In genomic region chrX:40012039-40012799, GRCh38 we compare ENCODE assay signal across 9 cellular contexts.
DNase-seq lines count a peak whose midpoint lies in the region; ATAC-seq and TF ChIP-seq lines count a peak whose summit lies in the region.
"Had no signal": no experiment of that assay in that cellular context is flagged by ENCODE, and none has a peak within 500 bp of the region (broad histone marks: within the 10 kb centered on the region; RNA-seq: fewer than 3 reads in every experiment).

No MANE protein-coding gene starts in this region.

- intact Hi-C loops in dendritic cell treated with granulocyte-macrophage colony-stimulating factor and Interleukin-4, amounts not matched to agents 40 ng/mL and 50 ng/mL, for 4 days (cut with micrococcal nuclease) = loop anchor here (10.0 kb wide), 1 partner anchor 83 kb away; the partner anchor contains the start of gene BCOR

- no peak for TF ChIP-seq POLR2A in Peyer's patch (IDR thresholded peaks at IDR 0.05)

- H3K4me1 ChIP-seq in Peyer's patch (peaks cover 0 to 5% (median 2%) of the 10 kb centered on the region in 4 donors), muscle layer of colon (ENCODE audit: insufficient read depth, low read length) (no peaks in the 10 kb centered on the region)

- no peak overlapping the region for H3K9ac ChIP-seq in muscle layer of colon (ENCODE audit: low read length)

- H3K4me3 ChIP-seq in Peyer's patch = peak overlapping the region; percentile 52 to 68 (median 57)
- H3K4me3 ChIP-seq in muscle layer of colon (ENCODE audit: low read depth in 1 of 2, low read length in 2 of 2) = no peak overlapping the region

- H3K4me3 Mint-ChIP-seq in dendritic cell treated with granulocyte-macrophage colony-stimulating factor and Interleukin-4, amounts not matched to agents 40 ng/mL and 50 ng/mL, for 4 days = peak overlapping the region; percentile 86

- H3K4me1 Mint-ChIP-seq in dendritic cell treated with granulocyte-macrophage colony-stimulating factor and Interleukin-4, amounts not matched to agents 40 ng/mL and 50 ng/mL, for 4 days (ENCODE audit: low read depth) = peaks cover 43% of the 10 kb centered on the region

- H3K9me3 Mint-ChIP-seq in dendritic cell treated with granulocyte-macrophage colony-stimulating factor and Interleukin-4, amounts not matched to agents 40 ng/mL and 50 ng/mL, for 4 days = no peaks in the 10 kb centered on the region

- no peak for ATAC-seq in GM19467 (IDR thresholded peaks at IDR 0.05; ENCODE audit: unreplicated experiment)

- peaks cover 62% of the 10 kb centered on the region for H3K27me3 Mint-ChIP-seq in dendritic cell treated with granulocyte-macrophage colony-stimulating factor and Interleukin-4, amounts not matched to agents 40 ng/mL and 50 ng/mL, for 4 days

- no peaks in the 10 kb centered on the region for H3K27me3 ChIP-seq in Peyer's patch
- H3K27me3 ChIP-seq in muscle layer of colon (ENCODE audit: control insufficient read depth in 1 of 2, insufficient read depth in 2 of 2, low read length in 2 of 2) = peaks cover 7 to 62% of the 10 kb centered on the region in 2 donors

- H3K9me3 ChIP-seq in Peyer's patch (no peaks in the 10 kb centered on the region), muscle layer of colon (ENCODE audit: low read length) (peaks cover 15% of the 10 kb centered on the region)

- H3K36me3 Mint-ChIP-seq in dendritic cell treated with granulocyte-macrophage colony-stimulating factor and Interleukin-4, amounts not matched to agents 40 ng/mL and 50 ng/mL, for 4 days (ENCODE audit: low read depth) = no peaks in the 10 kb centered on the region

- H3K27ac ChIP-seq in Peyer's patch (peak overlapping the region; percentile 55 to 98 (median 90)), muscle layer of colon (ENCODE audit: low read depth, low read length) (peak overlapping the region; percentile 14)
- H3K27ac ChIP-seq: cardiac muscle cell had no signal

- peak; percentile 27 for DNase-seq in activated naive CD4-positive, alpha-beta T cell treated with Interleukin-2 at 50 U/mL for 16 hours
- no peak for DNase-seq in activated naive CD4-positive, alpha-beta T cell (lab: John Stamatoyannopoulos, UW)
- DNase-seq in Peyer's patch (peak in 1 of 3 donors; percentile 59), ureter (ENCODE audit: low spot score) (no peak), middle frontal gyrus (ENCODE audit: extremely low spot score, low spot score) (no peak)

- no peak for TF ChIP-seq CTCF in Peyer's patch (IDR thresholded peaks at IDR 0.05)

- H3K27ac Mint-ChIP-seq in dendritic cell treated with granulocyte-macrophage colony-stimulating factor and Interleukin-4, amounts not matched to agents 40 ng/mL and 50 ng/mL, for 4 days = peak overlapping the region; percentile 68

- H3K36me3 ChIP-seq in Peyer's patch (no peaks in the 10 kb centered on the region), muscle layer of colon (ENCODE audit: insufficient read depth, low read length) (no peaks in the 10 kb centered on the region)
- H3K36me3 ChIP-seq: cardiac muscle cell had no signal

Comparison
In these comparisons a context has a peak if more than half of its experiments do, and no peak if none do; other contexts are left out.
1. H3K4me3 ChIP-seq: peak in Peyer's patch (4 of 4); none in muscle layer of colon (0 of 2).